In the genomic region with DNA sequence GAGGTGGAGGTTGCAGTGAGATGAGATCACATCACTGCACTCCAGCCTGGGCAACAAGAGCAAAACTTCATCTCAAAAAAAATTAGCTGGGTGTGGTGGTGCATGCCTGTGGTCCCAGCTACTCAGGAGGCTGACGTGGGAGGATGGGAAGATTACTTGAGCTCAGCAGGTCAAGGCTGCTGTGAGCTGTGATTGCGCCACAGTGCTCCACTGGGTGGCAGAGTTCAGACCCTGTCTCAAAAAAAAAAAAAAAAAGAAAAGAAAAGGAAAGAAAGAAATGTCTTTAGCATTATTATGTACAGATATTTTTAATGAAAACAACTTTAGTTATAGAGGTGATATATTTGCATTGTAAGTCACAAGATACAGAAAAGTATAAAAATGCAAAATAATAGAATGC, we compare ENCODE assay signal across 1 cellular context.
TF ChIP-seq lines count a peak whose summit lies in the region.

No MANE protein-coding gene starts in this region.

TF ChIP-seq in IMR-90, 13 proteins besides CTCF, POLR2A, EP300 and RAD21:
- peak; percentile 81 for TF ChIP-seq CEBPB (IDR thresholded peaks at IDR 0.05; ENCODE audit: low read depth, low read length)
